Comparison of ENCODE assay signal across 1 cellular context in the genomic region with DNA sequence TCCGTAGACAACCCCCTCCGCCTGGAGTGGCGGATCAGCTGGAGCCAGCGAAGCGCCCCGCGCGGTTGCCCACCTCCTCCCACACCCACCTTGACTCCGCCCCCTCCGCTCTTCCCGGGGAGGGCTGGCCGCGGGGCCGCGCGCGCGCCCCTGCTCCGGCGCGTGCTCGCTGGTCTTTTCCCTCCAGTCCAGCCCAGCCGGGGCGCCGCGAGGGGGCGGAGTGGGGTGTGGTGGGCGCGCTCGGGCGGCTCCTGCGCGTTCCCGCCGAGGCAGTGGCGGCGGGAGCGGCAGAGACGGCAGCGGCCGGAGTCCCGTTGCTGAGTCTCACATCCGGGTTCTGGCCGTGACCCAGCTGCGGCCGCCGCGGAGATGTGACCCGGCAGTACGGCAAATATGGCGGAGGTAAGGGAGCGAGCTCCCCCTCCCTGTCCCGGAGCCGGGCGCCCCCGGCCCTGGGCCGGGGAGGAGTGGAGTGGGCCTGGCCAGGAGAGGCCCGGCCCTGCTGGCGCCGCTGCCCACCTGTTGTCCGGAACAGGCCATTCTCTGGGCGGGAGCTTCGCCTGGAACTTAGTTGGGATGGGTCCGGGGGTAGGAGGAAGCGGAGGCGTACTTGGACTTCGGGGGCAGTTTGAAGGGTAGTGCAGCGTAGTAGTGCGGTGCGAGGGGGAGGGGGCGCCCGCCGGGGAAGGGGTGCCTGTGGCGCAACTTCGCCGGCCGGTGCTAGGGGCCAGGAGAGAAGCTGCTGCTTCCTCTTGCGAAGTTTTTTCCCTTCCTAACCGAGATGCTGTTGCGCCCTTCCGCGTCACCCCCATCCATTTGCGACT.
TF ChIP-seq lines count a peak whose summit lies in the region.

No MANE protein-coding gene starts in this region.

TF ChIP-seq in HEK293, 187 proteins besides CTCF, POLR2A, EP300 and RAD21 (continued from another document and continues in another):
- no peak for TF ChIP-seq ZNF623 (tag by site-specific recombination; IDR thresholded peaks at IDR 0.05)
- no peak for TF ChIP-seq ZNF174 (tag by site-specific recombination; IDR thresholded peaks at IDR 0.05)
- no peak for TF ChIP-seq ZNF19 (tag by site-specific recombination; IDR thresholded peaks at IDR 0.05; ENCODE audit: low read depth)
- no peak for TF ChIP-seq ZNF585B (tag by site-specific recombination; IDR thresholded peaks at IDR 0.05)
- TF ChIP-seq KLF7 (tag by site-specific recombination; IDR thresholded peaks at IDR 0.05; ENCODE audit: borderline replicate concordance), result no peak
- TF ChIP-seq ZNF580 (tag by site-specific recombination; IDR thresholded peaks at IDR 0.05), result no peak; the same call in 1 of the 2 replicates
- TF ChIP-seq ZFP3 (tag by site-specific recombination; IDR thresholded peaks at IDR 0.05; ENCODE audit: low read depth), result no peak
- no peak for TF ChIP-seq ZNF221 (tag by site-specific recombination; IDR thresholded peaks at IDR 0.05; ENCODE audit: borderline replicate concordance)
- TF ChIP-seq ZNF48 (tag by site-specific recombination; IDR thresholded peaks at IDR 0.05), result no peak
- TF ChIP-seq, protein P1, sequence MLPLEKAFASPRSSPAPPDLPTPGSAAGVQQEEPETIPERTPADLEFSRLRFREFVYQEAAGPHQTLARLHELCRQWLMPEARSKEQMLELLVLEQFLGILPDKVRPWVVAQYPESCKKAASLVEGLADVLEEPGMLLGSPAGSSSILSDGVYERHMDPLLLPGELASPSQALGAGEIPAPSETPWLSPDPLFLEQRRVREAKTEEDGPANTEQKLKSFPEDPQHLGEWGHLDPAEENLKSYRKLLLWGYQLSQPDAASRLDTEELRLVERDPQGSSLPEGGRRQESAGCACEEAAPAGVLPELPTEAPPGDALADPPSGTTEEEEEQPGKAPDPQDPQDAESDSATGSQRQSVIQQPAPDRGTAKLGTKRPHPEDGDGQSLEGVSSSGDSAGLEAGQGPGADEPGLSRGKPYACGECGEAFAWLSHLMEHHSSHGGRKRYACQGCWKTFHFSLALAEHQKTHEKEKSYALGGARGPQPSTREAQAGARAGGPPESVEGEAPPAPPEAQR (tag by site-specific recombination; IDR thresholded peaks at IDR 0.05), result no peak
- no peak for TF ChIP-seq ZNF529 (tag by site-specific recombination; IDR thresholded peaks at IDR 0.05; ENCODE audit: insufficient replicate concordance)
- TF ChIP-seq ZNF202 (tag by site-specific recombination; IDR thresholded peaks at IDR 0.05; ENCODE audit: borderline replicate concordance), result no peak
- TF ChIP-seq, protein P2, sequence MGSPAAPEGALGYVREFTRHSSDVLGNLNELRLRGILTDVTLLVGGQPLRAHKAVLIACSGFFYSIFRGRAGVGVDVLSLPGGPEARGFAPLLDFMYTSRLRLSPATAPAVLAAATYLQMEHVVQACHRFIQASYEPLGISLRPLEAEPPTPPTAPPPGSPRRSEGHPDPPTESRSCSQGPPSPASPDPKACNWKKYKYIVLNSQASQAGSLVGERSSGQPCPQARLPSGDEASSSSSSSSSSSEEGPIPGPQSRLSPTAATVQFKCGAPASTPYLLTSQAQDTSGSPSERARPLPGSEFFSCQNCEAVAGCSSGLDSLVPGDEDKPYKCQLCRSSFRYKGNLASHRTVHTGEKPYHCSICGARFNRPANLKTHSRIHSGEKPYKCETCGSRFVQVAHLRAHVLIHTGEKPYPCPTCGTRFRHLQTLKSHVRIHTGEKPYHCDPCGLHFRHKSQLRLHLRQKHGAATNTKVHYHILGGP (tag by site-specific recombination; IDR thresholded peaks at IDR 0.05), result no peak
- no peak for TF ChIP-seq ZNF214 (tag by site-specific recombination; IDR thresholded peaks at IDR 0.05; ENCODE audit: borderline replicate concordance)
- no peak for TF ChIP-seq MZF1 (tag by site-specific recombination; IDR thresholded peaks at IDR 0.05; ENCODE audit: borderline replicate concordance)
- no peak for TF ChIP-seq ZNF366 (tag by site-specific recombination; conservative IDR thresholded peaks at IDR 0.05)
- TF ChIP-seq ZNF10 (tag by site-specific recombination; IDR thresholded peaks at IDR 0.05), result no peak
- TF ChIP-seq KLF10 (tag by site-specific recombination; IDR thresholded peaks at IDR 0.05), result peak; percentile 87
- TF ChIP-seq ZNF707 (tag by site-specific recombination; IDR thresholded peaks at IDR 0.05), result no peak
- TF ChIP-seq EGR2 (tag by site-specific recombination; IDR thresholded peaks at IDR 0.05; ENCODE audit: low read depth), result peak; percentile 84
- TF ChIP-seq ZNF639 (tag by site-specific recombination; IDR thresholded peaks at IDR 0.05), result no peak
- TF ChIP-seq, protein P3, sequence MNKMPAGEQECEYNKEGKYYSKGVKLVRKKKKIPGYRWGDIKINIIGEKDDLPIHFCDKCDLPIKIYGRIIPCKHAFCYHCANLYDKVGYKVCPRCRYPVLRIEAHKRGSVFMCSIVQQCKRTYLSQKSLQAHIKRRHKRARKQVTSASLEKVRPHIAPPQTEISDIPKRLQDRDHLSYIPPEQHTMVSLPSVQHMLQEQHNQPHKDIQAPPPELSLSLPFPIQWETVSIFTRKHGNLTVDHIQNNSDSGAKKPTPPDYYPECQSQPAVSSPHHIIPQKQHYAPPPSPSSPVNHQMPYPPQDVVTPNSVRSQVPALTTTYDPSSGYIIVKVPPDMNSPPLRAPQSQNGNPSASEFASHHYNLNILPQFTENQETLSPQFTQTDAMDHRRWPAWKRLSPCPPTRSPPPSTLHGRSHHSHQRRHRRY (tag by site-specific recombination; IDR thresholded peaks at IDR 0.05), result no peak
- TF ChIP-seq ZBTB1 (tag by site-specific recombination; IDR thresholded peaks at IDR 0.05), result no peak
- no peak for TF ChIP-seq ZBTB49 (tag by site-specific recombination; IDR thresholded peaks at IDR 0.05; ENCODE audit: low read depth)
- no peak for TF ChIP-seq ZNF132 (tag by site-specific recombination; IDR thresholded peaks at IDR 0.05; ENCODE audit: borderline replicate concordance)
- TF ChIP-seq ZNF223 (tag by site-specific recombination; IDR thresholded peaks at IDR 0.05), result no peak
- TF ChIP-seq ZNF433 (tag by site-specific recombination; IDR thresholded peaks at IDR 0.05; ENCODE audit: low read depth), result no peak
- TF ChIP-seq, protein P4, sequence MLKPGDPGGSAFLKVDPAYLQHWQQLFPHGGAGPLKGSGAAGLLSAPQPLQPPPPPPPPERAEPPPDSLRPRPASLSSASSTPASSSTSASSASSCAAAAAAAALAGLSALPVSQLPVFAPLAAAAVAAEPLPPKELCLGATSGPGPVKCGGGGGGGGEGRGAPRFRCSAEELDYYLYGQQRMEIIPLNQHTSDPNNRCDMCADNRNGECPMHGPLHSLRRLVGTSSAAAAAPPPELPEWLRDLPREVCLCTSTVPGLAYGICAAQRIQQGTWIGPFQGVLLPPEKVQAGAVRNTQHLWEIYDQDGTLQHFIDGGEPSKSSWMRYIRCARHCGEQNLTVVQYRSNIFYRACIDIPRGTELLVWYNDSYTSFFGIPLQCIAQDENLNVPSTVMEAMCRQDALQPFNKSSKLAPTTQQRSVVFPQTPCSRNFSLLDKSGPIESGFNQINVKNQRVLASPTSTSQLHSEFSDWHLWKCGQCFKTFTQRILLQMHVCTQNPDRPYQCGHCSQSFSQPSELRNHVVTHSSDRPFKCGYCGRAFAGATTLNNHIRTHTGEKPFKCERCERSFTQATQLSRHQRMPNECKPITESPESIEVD (tag by site-specific recombination; IDR thresholded peaks at IDR 0.05), result no peak
- TF ChIP-seq, protein P5, sequence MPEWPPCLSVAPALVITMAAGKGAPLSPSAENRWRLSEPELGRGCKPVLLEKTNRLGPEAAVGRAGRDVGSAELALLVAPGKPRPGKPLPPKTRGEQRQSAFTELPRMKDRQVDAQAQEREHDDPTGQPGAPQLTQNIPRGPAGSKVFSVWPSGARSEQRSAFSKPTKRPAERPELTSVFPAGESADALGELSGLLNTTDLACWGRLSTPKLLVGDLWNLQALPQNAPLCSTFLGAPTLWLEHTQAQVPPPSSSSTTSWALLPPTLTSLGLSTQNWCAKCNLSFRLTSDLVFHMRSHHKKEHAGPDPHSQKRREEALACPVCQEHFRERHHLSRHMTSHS (tag by site-specific recombination; IDR thresholded peaks at IDR 0.05), result no peak
- TF ChIP-seq ZNF416 (tag by site-specific recombination; IDR thresholded peaks at IDR 0.05), result peak; percentile 94
- TF ChIP-seq ZNF544 (tag by site-specific recombination; IDR thresholded peaks at IDR 0.05), result no peak
- peak; percentile 89 for TF ChIP-seq ZNF600 (tag by site-specific recombination; IDR thresholded peaks at IDR 0.05)
- no peak for TF ChIP-seq REST (tag by site-specific recombination; IDR thresholded peaks at IDR 0.05)
- TF ChIP-seq ZNF654 (tag by site-specific recombination; IDR thresholded peaks at IDR 0.05; ENCODE audit: low read depth), result no peak
- TF ChIP-seq SP7 (tag by site-specific recombination; IDR thresholded peaks at IDR 0.05), result peak; percentile 40; the same call in 1 of the 2 replicates
- TF ChIP-seq ZNF23 (tag by site-specific recombination; IDR thresholded peaks at IDR 0.05; ENCODE audit: borderline replicate concordance), result no peak
- no peak for TF ChIP-seq ZNF621 (tag by site-specific recombination; IDR thresholded peaks at IDR 0.05)
- no peak for TF ChIP-seq ZNF473 (tag by site-specific recombination; IDR thresholded peaks at IDR 0.05)
- TF ChIP-seq ZNF24 (tag by site-specific recombination; IDR thresholded peaks at IDR 0.05), result peak; percentile 55; the same call in 1 of the 2 replicates
- TF ChIP-seq ZNF341 (tag by site-specific recombination; IDR thresholded peaks at IDR 0.05; ENCODE audit: low read depth), result peak; percentile 97; the same call in 1 of the 2 replicates
- TF ChIP-seq ZFP37 (tag by site-specific recombination; IDR thresholded peaks at IDR 0.05), result peak; percentile 75; the same call in 1 of the 2 replicates
- peak; percentile 79; the same call in 1 of the 2 replicates for TF ChIP-seq ZNF561 (tag by site-specific recombination; IDR thresholded peaks at IDR 0.05; ENCODE audit: borderline replicate concordance)
- TF ChIP-seq ZNF76 (tag by site-specific recombination; IDR thresholded peaks at IDR 0.05; ENCODE audit: borderline replicate concordance, low read depth), result peak; percentile 58
- TF ChIP-seq ZNF560 (tag by site-specific recombination; IDR thresholded peaks at IDR 0.05; ENCODE audit: borderline replicate concordance), result no peak
- no peak for TF ChIP-seq ZNF211 (tag by site-specific recombination; IDR thresholded peaks at IDR 0.05; ENCODE audit: low read depth)
- no peak for TF ChIP-seq MEIS1 (CRISPR knock-in tag; IDR thresholded peaks at IDR 0.05; ENCODE audit: borderline replicate concordance)
